8 cellular contexts compared by ENCODE assay signal in the genomic region with DNA sequence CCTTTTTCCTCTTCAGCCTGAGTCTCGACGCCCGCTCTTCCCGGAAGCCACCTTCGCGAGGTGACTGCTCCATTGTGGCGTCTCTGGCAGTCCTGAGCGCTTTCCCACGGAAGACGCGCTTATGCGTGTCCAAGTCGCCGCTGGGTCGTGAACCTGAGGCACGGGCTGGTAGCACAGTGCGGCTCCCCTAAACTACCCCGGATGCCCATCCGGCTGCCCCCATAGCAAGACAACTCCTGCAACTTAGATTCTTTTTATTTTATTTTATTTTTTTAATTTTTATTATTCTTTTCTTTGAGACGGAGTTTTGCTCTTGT. TPM values are rescaled to one million over a fixed set of nuclear protein-coding genes. Genes with fewer than 3 reads are reported as not detected.
DNase-seq lines count a peak whose midpoint lies in the region; ATAC-seq and TF ChIP-seq lines count a peak whose summit lies in the region.

No MANE protein-coding gene starts in this region.

- peak overlapping the region; percentile 95 for H3K4me3 Mint-ChIP-seq in CD8-positive, alpha-beta T cell
- peak overlapping the region; percentile 87 for H3K4me3 Mint-ChIP-seq in dendritic cell treated with granulocyte-macrophage colony-stimulating factor and Interleukin-4, amounts not matched to agents 40 ng/mL and 50 ng/mL, for 4 days
- H3K4me3 Mint-ChIP-seq in nephron progenitor cell = peak overlapping the region; percentile 81

- H3K9me3 ChIP-seq in CD8-positive, alpha-beta T cell (ENCODE audit: low read length) = no peaks in the 10 kb centered on the region

- intact Hi-C loops in CD8-positive, alpha-beta T cell (cut with DNase I, micrococcal nuclease) = loop anchor here in 1 of 2 experiments (10.0 kb wide), 1 partner anchor 573 kb away; the partner anchor contains the start of genes ACD, C16orf86, ENKD1 and PARD6A
- intact Hi-C loops in dendritic cell treated with granulocyte-macrophage colony-stimulating factor and Interleukin-4, amounts not matched to agents 40 ng/mL and 50 ng/mL, for 4 days (cut with micrococcal nuclease) = no loop called here

- no peaks in the 10 kb centered on the region for H3K9me3 Mint-ChIP-seq in CD8-positive, alpha-beta T cell
- H3K9me3 Mint-ChIP-seq in dendritic cell treated with granulocyte-macrophage colony-stimulating factor and Interleukin-4, amounts not matched to agents 40 ng/mL and 50 ng/mL, for 4 days = no peaks in the 10 kb centered on the region
- peaks cover 4% of the 10 kb centered on the region for H3K9me3 Mint-ChIP-seq in nephron progenitor cell

- ATAC-seq in CD8-positive, alpha-beta T cell = peak; percentile 16
- ATAC-seq in omental fat pad (ENCODE audit: low FRiP score) = no peak

- peaks cover 32% of the 10 kb centered on the region for H3K4me1 Mint-ChIP-seq in CD8-positive, alpha-beta T cell (ENCODE audit: low read depth)
- peaks cover 40% of the 10 kb centered on the region for H3K4me1 Mint-ChIP-seq in dendritic cell treated with granulocyte-macrophage colony-stimulating factor and Interleukin-4, amounts not matched to agents 40 ng/mL and 50 ng/mL, for 4 days (ENCODE audit: low read depth)
- peaks cover 30% of the 10 kb centered on the region for H3K4me1 Mint-ChIP-seq in nephron progenitor cell

- H3K4me1 ChIP-seq in CD8-positive, alpha-beta T cell (ENCODE audit: insufficient read depth, low read length) = peaks cover 32% of the 10 kb centered on the region

- DNase-seq in CD8-positive, alpha-beta T cell = peak in 1 of 7 experiments; percentile 41
- DNase-seq in HL-60 (ENCODE audit: low read depth in 1 of 2, low spot score in 1 of 2) = no peak
- DNase-seq in nephron progenitor cell = no peak
- DNase-seq in omental fat pad (ENCODE audit: low spot score) = no peak
- no peak for DNase-seq in NOMO-1 treated with DMSO at 0.1 percent for 48 hours (lab: John Stamatoyannopoulos, UW; ENCODE audit: unreplicated experiment)
- no peak for DNase-seq in SIG-M5 (lab: John Stamatoyannopoulos, UW)
- no peak for DNase-seq in NCI-H446 treated with DMSO at 0.1 percent for 48 hours (lab: John Stamatoyannopoulos, UW)

- H3K27ac ChIP-seq in CD8-positive, alpha-beta T cell (ENCODE audit: low read depth, low read length) = peak overlapping the region; percentile 35
- peak overlapping the region; percentile 70 for H3K27ac ChIP-seq in HL-60 (replicated peaks)

- H3K27me3 ChIP-seq in CD8-positive, alpha-beta T cell (ENCODE audit: insufficient read depth, low read length) = no peaks in the 10 kb centered on the region
- no peaks in the 10 kb centered on the region for H3K27me3 ChIP-seq in HL-60 (ENCODE audit: insufficient read depth, poor library complexity, severe bottlenecking)

- CTCF ChIA-PET in CD8-positive, alpha-beta T cell (lab: Charles Lee) = interaction anchor here (1.0 to 3.3 kb wide), 4 partner anchors 23 to 153 kb away, joined by 3 to 18 read pairs (median 6); partner anchors contain the start of gene NFATC3

- H3K36me3 ChIP-seq in CD8-positive, alpha-beta T cell (ENCODE audit: insufficient read depth, low read length) = no peaks in the 10 kb centered on the region

- no peak for TF ChIP-seq CTCF in CD8-positive, alpha-beta T cell (IDR thresholded peaks at IDR 0.05)
- no peak for TF ChIP-seq CTCF in HL-60 (IDR thresholded peaks at IDR 0.05; ENCODE audit: insufficient read depth, low read length)
- no peak for TF ChIP-seq CTCF in nephron progenitor cell (IDR thresholded peaks at IDR 0.05)
- TF ChIP-seq CTCF in omental fat pad (IDR thresholded peaks at IDR 0.05) = no peak

- POLR2A ChIA-PET in CD8-positive, alpha-beta T cell (lab: Charles Lee) = interaction anchor here (0.7 to 1.4 kb wide), 4 partner anchors 26 to 260 kb away, joined by 3 to 5 read pairs (median 4); partner anchors contain the start of genes PRMT7, SLC7A6 and SLC7A6OS

- peak overlapping the region; percentile 86 for H3K27ac Mint-ChIP-seq in CD8-positive, alpha-beta T cell
- peak overlapping the region; percentile 93 for H3K27ac Mint-ChIP-seq in dendritic cell treated with granulocyte-macrophage colony-stimulating factor and Interleukin-4, amounts not matched to agents 40 ng/mL and 50 ng/mL, for 4 days
- H3K27ac Mint-ChIP-seq in nephron progenitor cell = peak overlapping the region; percentile 31

- H3K36me3 Mint-ChIP-seq in CD8-positive, alpha-beta T cell = no peaks in the 10 kb centered on the region
- no peaks in the 10 kb centered on the region for H3K36me3 Mint-ChIP-seq in dendritic cell treated with granulocyte-macrophage colony-stimulating factor and Interleukin-4, amounts not matched to agents 40 ng/mL and 50 ng/mL, for 4 days (ENCODE audit: low read depth)
- no peaks in the 10 kb centered on the region for H3K36me3 Mint-ChIP-seq in nephron progenitor cell (ENCODE audit: low read depth)

- no peaks in the 10 kb centered on the region for H3K27me3 Mint-ChIP-seq in CD8-positive, alpha-beta T cell (ENCODE audit: low read depth)
- H3K27me3 Mint-ChIP-seq in dendritic cell treated with granulocyte-macrophage colony-stimulating factor and Interleukin-4, amounts not matched to agents 40 ng/mL and 50 ng/mL, for 4 days = peaks cover 30% of the 10 kb centered on the region
- peaks cover 56% of the 10 kb centered on the region for H3K27me3 Mint-ChIP-seq in nephron progenitor cell (ENCODE audit: low read depth, poor library complexity)

- H3K4me3 ChIP-seq in CD8-positive, alpha-beta T cell (ENCODE audit: low read depth, low read length) = peak overlapping the region; percentile 93
- H3K4me3 ChIP-seq in HL-60 (replicated peaks; ENCODE audit: insufficient read depth, low read length) = peak overlapping the region; percentile 45

RNA-seq across cellular contexts. Expression of gene ESRP2, which starts 2.1 kb away (rescaled TPM):
- total RNA-seq in CD8-positive, alpha-beta T cell = not detected
- total RNA-seq in omental fat pad = 1 to 10 TPM in 3 of 4 donors, not detected in 1; 1.9 to 6.5 (median 4.2) TPM

RNA-seq across cellular contexts. Expression of gene PLA2G15, which starts 7.2 kb away (rescaled TPM):
- 1 to 10 TPM; 5.1 to 6.0 TPM for total RNA-seq in CD8-positive, alpha-beta T cell
- total RNA-seq in omental fat pad = 10 to 100 TPM; 24.0 to 42.9 (median 31.1) TPM

RNA-seq across cellular contexts. Expression of gene SLC7A6, which starts 26.3 kb away (rescaled TPM):
- 100 to 1,000 TPM; 115 to 119 TPM for total RNA-seq in CD8-positive, alpha-beta T cell
- total RNA-seq in omental fat pad = 100 to 1,000 TPM; 129 to 181 (median 147) TPM

Comparison
In these comparisons a context has a peak if more than half of its experiments do, and no peak if none do; other contexts are left out.
1. H3K27ac Mint-ChIP-seq: peak in every context shown above with its lines; median percentile 93 in dendritic cell treated with granulocyte-macrophage colony-stimulating factor and Interleukin-4, amounts not matched to agents 40 ng/mL and 50 ng/mL, for 4 days; 86 in CD8-positive, alpha-beta T cell; 31 in nephron progenitor cell.